ENCODE assay signal across 15 cellular contexts in the genomic region with DNA sequence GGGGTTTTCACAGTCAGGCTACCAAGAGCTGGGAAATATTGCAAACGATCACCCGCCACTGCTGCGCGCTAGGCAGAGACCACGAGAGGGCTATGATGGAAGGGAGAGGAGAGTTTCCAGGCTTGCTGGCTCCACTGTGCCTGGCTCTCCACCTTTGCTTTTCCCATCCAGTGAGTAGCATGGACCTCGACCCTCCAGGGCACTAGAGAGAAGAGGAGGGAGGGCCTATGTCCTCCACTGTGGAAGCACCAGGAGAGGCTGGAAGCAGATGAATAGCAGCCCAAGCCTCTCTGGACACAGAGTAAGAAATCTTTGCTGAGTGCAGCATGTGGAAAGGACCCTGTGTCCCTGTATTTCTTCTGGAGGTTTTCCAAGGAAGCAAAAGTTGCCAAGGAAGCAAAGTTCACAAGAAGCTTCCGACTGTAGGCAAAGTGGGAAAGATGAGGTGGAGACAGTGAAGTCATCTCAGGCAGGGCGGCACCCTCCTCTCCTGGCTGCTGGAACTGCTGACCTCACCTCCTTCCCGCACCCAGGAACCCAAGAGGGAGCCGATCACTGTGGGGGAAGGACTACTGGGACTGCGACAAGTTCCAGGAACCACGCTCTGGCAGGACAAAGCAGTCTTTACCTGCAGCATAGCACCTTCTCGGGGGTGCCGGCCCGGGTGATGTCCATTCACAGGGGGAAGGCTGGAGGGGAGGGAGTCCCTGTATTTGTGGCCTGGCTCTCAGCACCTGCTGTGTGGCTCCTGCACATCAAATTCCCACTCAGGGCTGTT.
A peak's percentile ranks its signal among the peaks of the same experiment; 100 is the strongest.
DNase-seq lines count a peak whose midpoint lies in the region; ATAC-seq and TF ChIP-seq lines count a peak whose summit lies in the region.
"Had no signal": no experiment of that assay in that cellular context is flagged by ENCODE, and none has a peak within 500 bp of the region (broad histone marks: within the 10 kb centered on the region; RNA-seq: fewer than 3 reads in every experiment).

No MANE protein-coding gene starts in this region.

- CTCF ChIA-PET in HCT116 (lab: Charles Lee): interaction anchor here (1.2 kb wide), 1 partner anchor 12 kb away, joined by 3 read pairs; no protein-coding TSS in a partner anchor
- CTCF ChIA-PET in MCF 10A (lab: Yijun Ruan, JAX): interaction anchor here (0.8 to 6.9 kb wide), 11 partner anchors 10 to 147 kb away, joined by 3 to 78 read pairs (median 4); no protein-coding TSS in a partner anchor

- 0 out of 2 replicates have a peak overlapping the region, but pooled peaks have one; percentile 14 for H3K9ac ChIP-seq in HCT116 (ENCODE audit: low read length)
- H3K9ac ChIP-seq in rectal smooth muscle tissue (ENCODE audit: low read length): no peak overlapping the region

- H3K4me1 Mint-ChIP-seq in MCF 10A (ENCODE audit: insufficient read depth, unreplicated experiment): peaks cover 28% of the 10 kb centered on the region
- no peaks in the 10 kb centered on the region for H3K4me1 Mint-ChIP-seq in T-helper 2 cell treated with Interferon-gamma antibody and Interleukin-4, amounts not matched to agents 5 μg/mL and 100 μg/mL, for 36 hours (ENCODE audit: low read depth)
- H3K4me1 Mint-ChIP-seq: activated naive CD8-positive, alpha-beta T cell treated with anti-CD3 and anti-CD28 coated beads, Interleukin-2, amount 10 ng/mL, durations not matched to agents 7 days and 5 days had no signal

- H3K27me3 Mint-ChIP-seq in MCF 10A (ENCODE audit: insufficient read depth, unreplicated experiment): no peaks in the 10 kb centered on the region
- H3K27me3 Mint-ChIP-seq in T-helper 2 cell treated with Interferon-gamma antibody and Interleukin-4, amounts not matched to agents 5 μg/mL and 100 μg/mL, for 36 hours (ENCODE audit: low read depth): no peaks in the 10 kb centered on the region

- no peak for TF ChIP-seq CTCF in HCT116 (IDR thresholded peaks at IDR 0.05 in 2 of 3, conservative IDR thresholded peaks at IDR 0.05 in 1 of 3; ENCODE audit: borderline replicate concordance in 1 of 3, insufficient read depth in 1 of 3, low read depth in 2 of 3, low read length in 2 of 3)
- no peak for TF ChIP-seq CTCF in MCF 10A (IDR thresholded peaks at IDR 0.05; ENCODE audit: unreplicated experiment)

- H3K27ac ChIP-seq in HCT116 (ENCODE audit: low read depth, low read length) (no peak overlapping the region), rectal smooth muscle tissue (ENCODE audit: low read depth, low read length) (peak overlapping the region; percentile 60)
- H3K27ac ChIP-seq: uterus had no signal

- H4K20me1 ChIP-seq in HCT116 (ENCODE audit: insufficient read depth): no peaks in the 10 kb centered on the region

- H3K4me1 ChIP-seq in HCT116 (ENCODE audit: control insufficient read depth in 1 of 2, insufficient read depth in 2 of 2, low read length in 2 of 2) (peaks cover 6 to 39% of the 10 kb centered on the region in 2 experiments), rectal smooth muscle tissue (ENCODE audit: control insufficient read depth, insufficient read depth, low read length) (peaks cover 13% of the 10 kb centered on the region)
- H3K4me1 ChIP-seq: uterus had no signal

- H3K27me3 ChIP-seq in HCT116 (ENCODE audit: insufficient read depth, low read length) (no peaks in the 10 kb centered on the region), rectal smooth muscle tissue (ENCODE audit: control insufficient read depth, insufficient read depth, low read length) (no peaks in the 10 kb centered on the region)
- H3K27me3 ChIP-seq: uterus had no signal

- BruUV-seq in HCT116 (replicated peaks; lab: Mats Ljungman, UMichigan) (no TSS peak), MCF 10A (replicated peaks; lab: Mats Ljungman, UMichigan) (no TSS peak)

- no peak overlapping the region for H3K4me3 Mint-ChIP-seq in MCF 10A (ENCODE audit: unreplicated experiment)
- H3K4me3 Mint-ChIP-seq in T-helper 2 cell treated with Interferon-gamma antibody and Interleukin-4, amounts not matched to agents 5 μg/mL and 100 μg/mL, for 36 hours: no peak overlapping the region
- H3K4me3 Mint-ChIP-seq: activated CD4-positive, alpha-beta memory T cell treated with anti-CD3 and anti-CD28 coated beads for 36 hours; activated naive CD8-positive, alpha-beta T cell treated with anti-CD3 and anti-CD28 coated beads, Interleukin-2, amount 10 ng/mL, durations not matched to agents 7 days and 5 days; neural crest cell had no signal

- no peaks in the 10 kb centered on the region for H3K9me2 ChIP-seq in HCT116 (ENCODE audit: insufficient read depth)

- no peaks in the 10 kb centered on the region for H3K36me3 Mint-ChIP-seq in MCF 10A (ENCODE audit: insufficient read depth, unreplicated experiment)
- H3K36me3 Mint-ChIP-seq in T-helper 2 cell treated with Interferon-gamma antibody and Interleukin-4, amounts not matched to agents 5 μg/mL and 100 μg/mL, for 36 hours (ENCODE audit: low read depth): no peaks in the 10 kb centered on the region
- H3K36me3 Mint-ChIP-seq: activated CD4-positive, alpha-beta memory T cell treated with anti-CD3 and anti-CD28 coated beads for 36 hours; activated naive CD8-positive, alpha-beta T cell treated with anti-CD3 and anti-CD28 coated beads, Interleukin-2, amount 10 ng/mL, durations not matched to agents 7 days and 5 days had no signal

- RAD21 ChIA-PET in HCT116 (lab: Charles Lee; ENCODE audit: low non-redundant PET in 1 of 2, low total read pairs in 2 of 2, uncharacterized antibody in 2 of 2, unreplicated experiment in 2 of 2): no interaction called here

- no peaks in the 10 kb centered on the region for H3K9me3 ChIP-seq in HCT116 (ENCODE audit: control insufficient read depth in 1 of 2, insufficient read depth in 1 of 2, low read depth in 1 of 2, low read length in 2 of 2)
- H3K9me3 ChIP-seq: uterus had no signal

- H3K27ac Mint-ChIP-seq in MCF 10A (ENCODE audit: low read depth, unreplicated experiment): peak overlapping the region; percentile 64
- H3K27ac Mint-ChIP-seq in T-helper 2 cell treated with Interferon-gamma antibody and Interleukin-4, amounts not matched to agents 5 μg/mL and 100 μg/mL, for 36 hours: no peak overlapping the region
- H3K27ac Mint-ChIP-seq: activated CD4-positive, alpha-beta memory T cell treated with anti-CD3 and anti-CD28 coated beads for 36 hours; activated naive CD8-positive, alpha-beta T cell treated with anti-CD3 and anti-CD28 coated beads, Interleukin-2, amount 10 ng/mL, durations not matched to agents 7 days and 5 days had no signal

- TF ChIP-seq POLR2A in HCT116 (IDR thresholded peaks at IDR 0.05; ENCODE audit: borderline replicate concordance, extremely low read depth, insufficient read depth, insufficient read length): no peak

- intact Hi-C loops in HCT116 (cut with micrococcal nuclease) (no loop called here), MCF 10A (cut with micrococcal nuclease) (no loop called here)

- H3K9me3 Mint-ChIP-seq in MCF 10A (ENCODE audit: unreplicated experiment): no peaks in the 10 kb centered on the region
- H3K9me3 Mint-ChIP-seq in T-helper 2 cell treated with Interferon-gamma antibody and Interleukin-4, amounts not matched to agents 5 μg/mL and 100 μg/mL, for 36 hours: no peaks in the 10 kb centered on the region
- H3K9me3 Mint-ChIP-seq: activated CD4-positive, alpha-beta memory T cell treated with anti-CD3 and anti-CD28 coated beads for 36 hours; activated naive CD8-positive, alpha-beta T cell treated with anti-CD3 and anti-CD28 coated beads, Interleukin-2, amount 10 ng/mL, durations not matched to agents 7 days and 5 days; neural crest cell had no signal

- H3K79me2 ChIP-seq in HCT116 (ENCODE audit: insufficient read depth, low read length): no peaks in the 10 kb centered on the region

- POLR2A ChIA-PET in HCT116 (lab: Charles Lee) (no interaction called here), MCF 10A (lab: Yijun Ruan, JAX) (interaction anchor here (0.6 to 26.2 kb wide), 12 partner anchors 13 to 162 kb away, joined by 3 to 1058 read pairs (median 4); partner anchors contain the start of gene CSNK1A1)

- no peak overlapping the region for H2AFZ ChIP-seq in HCT116 (ENCODE audit: low read depth, low read length, poor library complexity, severe bottlenecking)

- H3K36me3 ChIP-seq in HCT116 (ENCODE audit: control insufficient read depth in 1 of 2, insufficient read depth in 2 of 2, low read length in 2 of 2): no peaks in the 10 kb centered on the region
- no peaks in the 10 kb centered on the region for H3K36me3 ChIP-seq in rectal smooth muscle tissue (ENCODE audit: control insufficient read depth, insufficient read depth, low read length)
- H3K36me3 ChIP-seq: uterus had no signal

- TF ChIP-seq RAD21 in HCT116 (IDR thresholded peaks at IDR 0.05; ENCODE audit: low read depth): no peak

- no peak for DNase-seq in HCT116 (ENCODE audit: low read depth, low spot score)
- peak; percentile 63 for DNase-seq in MCF 10A (ENCODE audit: unreplicated experiment)
- DNase-seq in iris pigment epithelial cell (ENCODE audit: low read depth): peak; percentile 39
- no peak for DNase-seq in T-helper 2 cell treated with Interferon-gamma antibody and Interleukin-4, amounts not matched to agents 5 μg/mL and 100 μg/mL, for 36 hours (ENCODE audit: low spot score)
- no peak for DNase-seq in HPDE6-E6E7 (ENCODE audit: extremely low spot score)
- DNase-seq in CD1c-positive myeloid dendritic cell (ENCODE audit: extremely low spot score): no peak
- DNase-seq: activated CD4-positive, alpha-beta memory T cell treated with anti-CD3 and anti-CD28 coated beads for 36 hours; activated naive CD8-positive, alpha-beta T cell treated with anti-CD3 and anti-CD28 coated beads, Interleukin-2, amount 10 ng/mL, durations not matched to agents 7 days and 5 days; COR-L47; GOT3; NCI-H187 had no signal

- H3K4me3 ChIP-seq in HCT116 (replicated peaks in 1 of 2; ENCODE audit: low read depth in 1 of 2, low read length in 2 of 2): no peak overlapping the region
- H3K4me3 ChIP-seq in rectal smooth muscle tissue (ENCODE audit: low read length): peak overlapping the region; percentile 21
- H3K4me3 ChIP-seq: uterus had no signal

- ATAC-seq in HCT116: peak; percentile 25; the same call in 1 of the 2 replicates
- no peak for ATAC-seq in HG03342 (IDR thresholded peaks at IDR 0.05; ENCODE audit: unreplicated experiment)

- H3K4me2 ChIP-seq in HCT116 (ENCODE audit: low read length): peak overlapping the region; percentile 41

TF ChIP-seq in HCT116, 20 proteins besides CTCF, POLR2A, EP300 and RAD21:
- TF ChIP-seq, protein P1, sequence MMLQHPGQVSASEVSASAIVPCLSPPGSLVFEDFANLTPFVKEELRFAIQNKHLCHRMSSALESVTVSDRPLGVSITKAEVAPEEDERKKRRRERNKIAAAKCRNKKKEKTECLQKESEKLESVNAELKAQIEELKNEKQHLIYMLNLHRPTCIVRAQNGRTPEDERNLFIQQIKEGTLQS (IDR thresholded peaks at IDR 0.05): no peak

Comparison
In these comparisons a context has a peak if more than half of its experiments do, and no peak if none do; other contexts are left out.
1. DNase-seq: peak in MCF 10A (single experiment) and iris pigment epithelial cell (single experiment); none in HCT116 (single experiment), T-helper 2 cell treated with Interferon-gamma antibody and Interleukin-4, amounts not matched to agents 5 μg/mL and 100 μg/mL, for 36 hours (single experiment), HPDE6-E6E7 (single experiment) and CD1c-positive myeloid dendritic cell (single experiment).